ENCODE assay signal across 1 cellular context in genomic region chr12:26318661-26319068, GRCh38.
TF ChIP-seq lines count a peak whose summit lies in the region.

No MANE protein-coding gene starts in this region.

TF ChIP-seq in K562, 482 proteins besides CTCF, POLR2A, EP300 and RAD21 (continued from another document and continues in another):
- peak; percentile 91 for TF ChIP-seq MGA (IDR thresholded peaks at IDR 0.05)
- TF ChIP-seq TEAD4 (IDR thresholded peaks at IDR 0.05; ENCODE audit: low read length), result no peak
- no peak for TF ChIP-seq TEAD4 (CRISPR knock-in tag; IDR thresholded peaks at IDR 0.05; ENCODE audit: borderline replicate concordance)
- peak; percentile 69 for TF ChIP-seq ATF3 (IDR thresholded peaks at IDR 0.05)
- TF ChIP-seq ATF3 (CRISPR knock-in tag; conservative IDR thresholded peaks at IDR 0.05), result no peak
- no peak for TF ChIP-seq KDM4B (IDR thresholded peaks at IDR 0.05; ENCODE audit: borderline replicate concordance in 2 of 2, low read depth in 1 of 2)
- no peak for TF ChIP-seq NEUROD1 (IDR thresholded peaks at IDR 0.05; ENCODE audit: borderline replicate concordance, low read depth, low read length, partially characterized antibody)
- TF ChIP-seq CBFA2T2 (conservative IDR thresholded peaks at IDR 0.05), result peak; percentile 30; the same call in 1 of the 2 replicates
- no peak for TF ChIP-seq HNRNPK (IDR thresholded peaks at IDR 0.05; ENCODE audit: low read depth, low read length, poor library complexity, severe bottlenecking)
- peak; percentile 49; the same call in 1 of the 2 replicates for TF ChIP-seq ZNF76 (CRISPR knock-in tag; IDR thresholded peaks at IDR 0.05; ENCODE audit: borderline replicate concordance)
- TF ChIP-seq NR4A1 (CRISPR knock-in tag; IDR thresholded peaks at IDR 0.05), result no peak
- peak; percentile 66; the same call in 1 of the 2 replicates for TF ChIP-seq NR4A1 (tag; IDR thresholded peaks at IDR 0.05)
- peak; percentile 83 for TF ChIP-seq JUN (IDR thresholded peaks at IDR 0.05; ENCODE audit: borderline replicate concordance, low read depth, low read length)
- no peak for TF ChIP-seq JUN (CRISPR knock-in tag; IDR thresholded peaks at IDR 0.05; ENCODE audit: borderline replicate concordance)
- 0 out of 6 replicates have a peak, but pooled peaks of 1 of the 3 experiments have one; percentile 51 for TF ChIP-seq ZBTB11 (CRISPR knock-in tag; IDR thresholded peaks at IDR 0.05)
- TF ChIP-seq ZNF583 (CRISPR knock-in tag; IDR thresholded peaks at IDR 0.05), result peak; percentile 78; the same call in 1 of the 2 replicates
- TF ChIP-seq GMEB1 (CRISPR knock-in tag; IDR thresholded peaks at IDR 0.05), result 0 out of 2 replicates have a peak, but pooled peaks have one; percentile 5
- peak; percentile 84 for TF ChIP-seq JUND (IDR thresholded peaks at IDR 0.05; ENCODE audit: borderline replicate concordance, low read depth, low read length)
- TF ChIP-seq JUND (tag; IDR thresholded peaks at IDR 0.05; ENCODE audit: borderline replicate concordance, low read depth, low read length), result peak; percentile 76; the same call in 2 of the 3 replicates
- peak; percentile 84 for TF ChIP-seq BACH1 (tag; IDR thresholded peaks at IDR 0.05)
- TF ChIP-seq ZNF395 (CRISPR knock-in tag; IDR thresholded peaks at IDR 0.05), result peak; percentile 62
- TF ChIP-seq RBM14 (IDR thresholded peaks at IDR 0.05; ENCODE audit: borderline replicate concordance, insufficient read depth, low read depth, low read length), result no peak
- peak in 1 of 2 experiments; percentile 26; a peak in 1 of 4 replicates for TF ChIP-seq TRIM24 (IDR thresholded peaks at IDR 0.05)
- no peak for TF ChIP-seq SRSF3 (IDR thresholded peaks at IDR 0.05; ENCODE audit: insufficient read depth, low read length)
- TF ChIP-seq HEY1 (CRISPR knock-in tag; IDR thresholded peaks at IDR 0.05; ENCODE audit: borderline replicate concordance), result no peak
- peak; percentile 90 for TF ChIP-seq DMBX1 (CRISPR knock-in tag; IDR thresholded peaks at IDR 0.05; ENCODE audit: borderline replicate concordance)
- 0 out of 2 replicates have a peak, but pooled peaks have one; percentile 40 for TF ChIP-seq ETV1 (tag; conservative IDR thresholded peaks at IDR 0.05; ENCODE audit: low read depth)
- TF ChIP-seq USF1 (CRISPR knock-in tag; IDR thresholded peaks at IDR 0.05), result peak; percentile 74
- no peak for TF ChIP-seq ESRRA (IDR thresholded peaks at IDR 0.05; ENCODE audit: borderline replicate concordance, low read depth)
- TF ChIP-seq NFE2 (IDR thresholded peaks at IDR 0.05; ENCODE audit: low read depth), result peak; percentile 82
- peak; percentile 69 for TF ChIP-seq NR2C1 (IDR thresholded peaks at IDR 0.05)
- TF ChIP-seq NR2C1 (tag; IDR thresholded peaks at IDR 0.05), result peak; percentile 89
- TF ChIP-seq EP400 (IDR thresholded peaks at IDR 0.05), result peak; percentile 48
- no peak for TF ChIP-seq FOXA3 (CRISPR knock-in tag; conservative IDR thresholded peaks at IDR 0.05 in 1 of 2, IDR thresholded peaks at IDR 0.05 in 1 of 2)
- TF ChIP-seq ZBTB9 (CRISPR knock-in tag; IDR thresholded peaks at IDR 0.05), result peak; percentile 62; the same call in 1 of the 2 replicates
- TF ChIP-seq ILF3 (IDR thresholded peaks at IDR 0.05; ENCODE audit: borderline replicate concordance), result no peak
- TF ChIP-seq USF2 (CRISPR knock-in tag; IDR thresholded peaks at IDR 0.05), result peak; percentile 69
- 0 out of 2 replicates have a peak, but pooled peaks have one; percentile 40 for TF ChIP-seq ZNF212 (CRISPR knock-in tag; IDR thresholded peaks at IDR 0.05)
- TF ChIP-seq SMAD3 (CRISPR knock-in tag; conservative IDR thresholded peaks at IDR 0.05), result peak; percentile 59; the same call in 1 of the 2 replicates
